ENCODE assay signal across 2 cellular contexts in the genomic region with DNA sequence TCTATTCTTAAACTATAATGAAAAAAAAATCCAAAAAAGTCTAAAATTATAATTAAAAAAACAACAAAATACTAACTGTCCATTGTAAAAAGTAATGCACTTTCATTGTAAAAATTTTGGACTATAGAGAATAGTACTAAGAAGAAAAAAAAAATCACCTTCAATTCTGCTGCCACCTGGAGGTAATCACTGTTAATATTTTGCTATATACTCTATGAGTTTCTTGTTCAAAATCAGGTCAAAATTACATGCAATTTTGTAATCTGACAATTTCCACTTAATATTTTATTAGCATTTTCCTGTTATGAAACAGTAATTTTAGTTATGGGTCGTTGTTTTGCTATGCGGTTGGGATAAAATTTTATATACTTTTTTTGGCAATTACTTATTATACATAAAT.
TF ChIP-seq lines count a peak whose summit lies in the region.

No MANE protein-coding gene starts in this region.

TF ChIP-seq in SK-N-SH, 30 proteins besides CTCF, POLR2A, EP300 and RAD21 (continued from another document):
- TF ChIP-seq, protein P1, sequence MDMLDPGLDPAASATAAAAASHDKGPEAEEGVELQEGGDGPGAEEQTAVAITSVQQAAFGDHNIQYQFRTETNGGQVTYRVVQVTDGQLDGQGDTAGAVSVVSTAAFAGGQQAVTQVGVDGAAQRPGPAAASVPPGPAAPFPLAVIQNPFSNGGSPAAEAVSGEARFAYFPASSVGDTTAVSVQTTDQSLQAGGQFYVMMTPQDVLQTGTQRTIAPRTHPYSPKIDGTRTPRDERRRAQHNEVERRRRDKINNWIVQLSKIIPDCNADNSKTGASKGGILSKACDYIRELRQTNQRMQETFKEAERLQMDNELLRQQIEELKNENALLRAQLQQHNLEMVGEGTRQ (IDR thresholded peaks at IDR 0.05; ENCODE audit: borderline replicate concordance, low read depth, low read length) = no peak
- TF ChIP-seq CHD2 (IDR thresholded peaks at IDR 0.05; ENCODE audit: low read length, partially characterized antibody) (no peak), RCOR1 (IDR thresholded peaks at IDR 0.05; ENCODE audit: low read length) (no peak)

TF ChIP-seq in SK-N-SH treated with all-trans-retinoic acid at 6 μM for 48 hours, 23 proteins besides CTCF, POLR2A, EP300 and RAD21 (continued from another document):
- TF ChIP-seq, protein P2, sequence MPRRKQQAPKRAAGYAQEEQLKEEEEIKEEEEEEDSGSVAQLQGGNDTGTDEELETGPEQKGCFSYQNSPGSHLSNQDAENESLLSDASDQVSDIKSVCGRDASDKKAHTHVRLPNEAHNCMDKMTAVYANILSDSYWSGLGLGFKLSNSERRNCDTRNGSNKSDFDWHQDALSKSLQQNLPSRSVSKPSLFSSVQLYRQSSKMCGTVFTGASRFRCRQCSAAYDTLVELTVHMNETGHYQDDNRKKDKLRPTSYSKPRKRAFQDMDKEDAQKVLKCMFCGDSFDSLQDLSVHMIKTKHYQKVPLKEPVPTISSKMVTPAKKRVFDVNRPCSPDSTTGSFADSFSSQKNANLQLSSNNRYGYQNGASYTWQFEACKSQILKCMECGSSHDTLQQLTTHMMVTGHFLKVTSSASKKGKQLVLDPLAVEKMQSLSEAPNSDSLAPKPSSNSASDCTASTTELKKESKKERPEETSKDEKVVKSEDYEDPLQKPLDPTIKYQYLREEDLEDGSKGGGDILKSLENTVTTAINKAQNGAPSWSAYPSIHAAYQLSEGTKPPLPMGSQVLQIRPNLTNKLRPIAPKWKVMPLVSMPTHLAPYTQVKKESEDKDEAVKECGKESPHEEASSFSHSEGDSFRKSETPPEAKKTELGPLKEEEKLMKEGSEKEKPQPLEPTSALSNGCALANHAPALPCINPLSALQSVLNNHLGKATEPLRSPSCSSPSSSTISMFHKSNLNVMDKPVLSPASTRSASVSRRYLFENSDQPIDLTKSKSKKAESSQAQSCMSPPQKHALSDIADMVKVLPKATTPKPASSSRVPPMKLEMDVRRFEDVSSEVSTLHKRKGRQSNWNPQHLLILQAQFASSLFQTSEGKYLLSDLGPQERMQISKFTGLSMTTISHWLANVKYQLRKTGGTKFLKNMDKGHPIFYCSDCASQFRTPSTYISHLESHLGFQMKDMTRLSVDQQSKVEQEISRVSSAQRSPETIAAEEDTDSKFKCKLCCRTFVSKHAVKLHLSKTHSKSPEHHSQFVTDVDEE (CRISPR knock-in tag; IDR thresholded peaks at IDR 0.05) = no peak
- TF ChIP-seq ZFP30 (CRISPR knock-in tag; IDR thresholded peaks at IDR 0.05) = no peak
- no peak for TF ChIP-seq OSR1 (CRISPR knock-in tag; IDR thresholded peaks at IDR 0.05)
- no peak for TF ChIP-seq ARNTL (CRISPR knock-in tag; IDR thresholded peaks at IDR 0.05; ENCODE audit: borderline replicate concordance, low read depth)
- no peak for TF ChIP-seq SNAI2 (CRISPR knock-in tag; IDR thresholded peaks at IDR 0.05)
- TF ChIP-seq TOX (CRISPR knock-in tag; IDR thresholded peaks at IDR 0.05; ENCODE audit: borderline replicate concordance) = no peak
- TF ChIP-seq, protein P3, sequence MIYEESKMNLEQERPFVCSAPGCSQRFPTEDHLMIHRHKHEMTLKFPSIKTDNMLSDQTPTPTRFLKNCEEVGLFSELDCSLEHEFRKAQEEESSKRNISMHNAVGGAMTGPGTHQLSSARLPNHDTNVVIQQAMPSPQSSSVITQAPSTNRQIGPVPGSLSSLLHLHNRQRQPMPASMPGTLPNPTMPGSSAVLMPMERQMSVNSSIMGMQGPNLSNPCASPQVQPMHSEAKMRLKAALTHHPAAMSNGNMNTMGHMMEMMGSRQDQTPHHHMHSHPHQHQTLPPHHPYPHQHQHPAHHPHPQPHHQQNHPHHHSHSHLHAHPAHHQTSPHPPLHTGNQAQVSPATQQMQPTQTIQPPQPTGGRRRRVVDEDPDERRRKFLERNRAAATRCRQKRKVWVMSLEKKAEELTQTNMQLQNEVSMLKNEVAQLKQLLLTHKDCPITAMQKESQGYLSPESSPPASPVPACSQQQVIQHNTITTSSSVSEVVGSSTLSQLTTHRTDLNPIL (CRISPR knock-in tag; IDR thresholded peaks at IDR 0.05; ENCODE audit: low read depth) = no peak
- no peak for TF ChIP-seq ISL1 (CRISPR knock-in tag; IDR thresholded peaks at IDR 0.05)
- TF ChIP-seq TCF4 (CRISPR knock-in tag; IDR thresholded peaks at IDR 0.05; ENCODE audit: borderline replicate concordance) = no peak
- TF ChIP-seq RARB (CRISPR knock-in tag; IDR thresholded peaks at IDR 0.05) = no peak
- no peak for TF ChIP-seq BACH2 (CRISPR knock-in tag; IDR thresholded peaks at IDR 0.05; ENCODE audit: borderline replicate concordance)
- no peak for TF ChIP-seq ZFP3 (CRISPR knock-in tag; IDR thresholded peaks at IDR 0.05)
- TF ChIP-seq, protein P4, sequence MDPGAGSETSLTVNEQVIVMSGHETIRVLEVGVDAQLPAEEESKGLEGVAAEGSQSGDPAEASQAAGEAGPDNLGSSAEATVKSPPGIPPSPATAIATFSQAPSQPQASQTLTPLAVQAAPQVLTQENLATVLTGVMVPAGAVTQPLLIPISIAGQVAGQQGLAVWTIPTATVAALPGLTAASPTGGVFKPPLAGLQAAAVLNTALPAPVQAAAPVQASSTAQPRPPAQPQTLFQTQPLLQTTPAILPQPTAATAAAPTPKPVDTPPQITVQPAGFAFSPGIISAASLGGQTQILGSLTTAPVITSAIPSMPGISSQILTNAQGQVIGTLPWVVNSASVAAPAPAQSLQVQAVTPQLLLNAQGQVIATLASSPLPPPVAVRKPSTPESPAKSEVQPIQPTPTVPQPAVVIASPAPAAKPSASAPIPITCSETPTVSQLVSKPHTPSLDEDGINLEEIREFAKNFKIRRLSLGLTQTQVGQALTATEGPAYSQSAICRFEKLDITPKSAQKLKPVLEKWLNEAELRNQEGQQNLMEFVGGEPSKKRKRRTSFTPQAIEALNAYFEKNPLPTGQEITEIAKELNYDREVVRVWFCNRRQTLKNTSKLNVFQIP (CRISPR knock-in tag; IDR thresholded peaks at IDR 0.05; ENCODE audit: borderline replicate concordance, low read depth) = no peak
